ENCODE assay signal across 31 cellular contexts in the genomic region with DNA sequence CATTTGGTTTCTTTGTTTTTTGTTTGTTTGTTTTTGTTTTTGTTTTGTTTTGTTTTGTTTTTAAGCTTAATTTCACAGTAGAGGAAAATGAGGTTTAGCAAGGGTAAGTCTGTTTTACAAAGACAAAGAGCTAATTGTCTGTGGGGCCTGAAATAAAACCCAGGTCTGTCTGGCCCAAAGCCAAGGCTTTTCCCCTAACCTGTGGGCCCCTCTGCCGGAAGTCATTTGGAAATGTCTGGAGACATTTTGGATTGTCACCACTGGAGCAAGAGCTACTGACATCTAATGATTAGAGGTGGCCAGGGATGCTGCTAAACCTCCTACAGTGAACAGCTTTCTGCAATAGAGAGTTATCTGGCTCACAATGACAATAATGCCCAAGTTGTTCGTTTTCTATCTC.
"Had no signal": no experiment of that assay in that cellular context is flagged by ENCODE, and none has a peak within 500 bp of the region (broad histone marks: within the 10 kb centered on the region; RNA-seq: fewer than 3 reads in every experiment).

No MANE protein-coding gene starts in this region.

- H3K4me3 Mint-ChIP-seq: activated B cell treated with CpG ODN at 0.5 μM for 24 hours; activated CD4-positive, alpha-beta memory T cell treated with anti-CD3 and anti-CD28 coated beads, Interleukin-2, amount 10 ng/mL, durations not matched to agents 7 days and 5 days; activated CD8-positive, alpha-beta memory T cell treated with anti-CD3 and anti-CD28 coated beads, Interleukin-2, amount 10 ng/mL, durations not matched to agents 7 days and 5 days; activated naive CD4-positive, alpha-beta T cell treated with anti-CD3 and anti-CD28 coated beads for 36 hours; activated T-cell treated with anti-CD3 and anti-CD28 coated beads, Interleukin-2, amount 50 U/mL, for 72 hours; activated T-helper 17 cell treated with anti-CD3 and anti-CD28 coated beads, Interleukin-2, amount 50 U/mL, for 72 hours had no signal

- H3K27ac Mint-ChIP-seq: activated B cell treated with CpG ODN at 0.5 μM for 24 hours; activated CD4-positive, alpha-beta memory T cell treated with anti-CD3 and anti-CD28 coated beads, Interleukin-2, amount 10 ng/mL, durations not matched to agents 7 days and 5 days; activated CD8-positive, alpha-beta memory T cell treated with anti-CD3 and anti-CD28 coated beads, Interleukin-2, amount 10 ng/mL, durations not matched to agents 7 days and 5 days; activated naive CD4-positive, alpha-beta T cell treated with anti-CD3 and anti-CD28 coated beads for 36 hours; activated naive CD4-positive, alpha-beta T cell treated with anti-CD3 and anti-CD28 coated beads, Interleukin-2, amount 50 U/mL, for 72 hours; activated T-cell treated with anti-CD3 and anti-CD28 coated beads, Interleukin-2, amount 50 U/mL, for 72 hours; activated T-helper 17 cell treated with anti-CD3 and anti-CD28 coated beads, Interleukin-2, amount 50 U/mL, for 72 hours had no signal

- DNase-seq: activated B cell treated with CpG ODN at 0.5 μM for 24 hours; activated CD4-positive, alpha-beta memory T cell treated with anti-CD3 and anti-CD28 coated beads, Interleukin-2, amount 10 ng/mL, durations not matched to agents 7 days and 5 days; activated CD4-positive, alpha-beta T cell treated with anti-CD3 and anti-CD28 coated beads for 4 hours; activated CD4-positive, alpha-beta T cell treated with anti-CD3 and anti-CD28 coated beads, Interleukin-2, amount 50 U/mL, for 1 hour; activated CD4-positive, CD25-positive, alpha-beta regulatory T cell treated with anti-CD3 and anti-CD28 coated beads, Interleukin-2, amount 50 U/mL, for 72 hours; activated CD8-positive, alpha-beta memory T cell treated with anti-CD3 and anti-CD28 coated beads for 24 hours; activated CD8-positive, alpha-beta memory T cell treated with anti-CD3 and anti-CD28 coated beads, Interleukin-2, amount 10 ng/mL, durations not matched to agents 7 days and 5 days; activated CD8-positive, alpha-beta memory T cell treated with anti-CD3 and anti-CD28 coated beads, Interleukin-2, amount 50 U/mL, for 48 hours; activated effector memory CD4-positive, alpha-beta T cell treated with anti-CD3 and anti-CD28 coated beads, Interleukin-2, amount 50 U/mL, for 16 hours; activated naive CD4-positive, alpha-beta T cell treated with anti-CD3 and anti-CD28 coated beads for 36 hours; activated T-cell treated with anti-CD3 and anti-CD28 coated beads, Interleukin-2, amount 50 U/mL, for 72 hours; adrenal gland; body of pancreas; IMR-90; NCI-H1092 treated with DMSO at 0.1 percent for 48 hours; NCI-H1436; NCI-H187 treated with DMSO at 0.1 percent for 48 hours; NCI-H2081; NCI-H2171; NCI-H226; NCI-H446 treated with DMSO at 0.1 percent for 48 hours; NCI-H524; NCI-H774; PC-9; SIG-M5; SW 1271; T-helper 1 cell; T-helper 2 cell; T-helper 9 cell had no signal

- H3K36me3 Mint-ChIP-seq: activated CD8-positive, alpha-beta memory T cell treated with anti-CD3 and anti-CD28 coated beads, Interleukin-2, amount 10 ng/mL, durations not matched to agents 7 days and 5 days; activated naive CD4-positive, alpha-beta T cell treated with anti-CD3 and anti-CD28 coated beads, Interleukin-2, amount 50 U/mL, for 72 hours had no signal

- H3K9me3 Mint-ChIP-seq: activated B cell treated with CpG ODN at 0.5 μM for 24 hours; activated CD4-positive, alpha-beta memory T cell treated with anti-CD3 and anti-CD28 coated beads, Interleukin-2, amount 10 ng/mL, durations not matched to agents 7 days and 5 days; activated naive CD4-positive, alpha-beta T cell treated with anti-CD3 and anti-CD28 coated beads, Interleukin-2, amount 50 U/mL, for 72 hours; activated T-cell treated with anti-CD3 and anti-CD28 coated beads, Interleukin-2, amount 50 U/mL, for 72 hours; activated T-helper 17 cell treated with anti-CD3 and anti-CD28 coated beads, Interleukin-2, amount 50 U/mL, for 72 hours had no signal

- H3K4me1 Mint-ChIP-seq: activated B cell treated with CpG ODN at 0.5 μM for 24 hours; activated CD4-positive, alpha-beta memory T cell treated with anti-CD3 and anti-CD28 coated beads, Interleukin-2, amount 10 ng/mL, durations not matched to agents 7 days and 5 days; activated CD8-positive, alpha-beta memory T cell treated with anti-CD3 and anti-CD28 coated beads, Interleukin-2, amount 10 ng/mL, durations not matched to agents 7 days and 5 days; activated T-helper 17 cell treated with anti-CD3 and anti-CD28 coated beads, Interleukin-2, amount 50 U/mL, for 72 hours had no signal

- H3K27me3 Mint-ChIP-seq: activated B cell treated with CpG ODN at 0.5 μM for 24 hours; activated CD4-positive, alpha-beta memory T cell treated with anti-CD3 and anti-CD28 coated beads, Interleukin-2, amount 10 ng/mL, durations not matched to agents 7 days and 5 days; activated CD8-positive, alpha-beta memory T cell treated with anti-CD3 and anti-CD28 coated beads, Interleukin-2, amount 10 ng/mL, durations not matched to agents 7 days and 5 days; activated T-helper 17 cell treated with anti-CD3 and anti-CD28 coated beads, Interleukin-2, amount 50 U/mL, for 72 hours had no signal
